Comparison of ENCODE assay signal across 9 cellular contexts in genomic region chr10:133438711-133439273, GRCh38. TPM values are rescaled to one million over a fixed set of nuclear protein-coding genes. Genes with fewer than 3 reads are reported as not detected.
A peak's percentile ranks its signal among the peaks of the same experiment; 100 is the strongest.
DNase-seq lines count a peak whose midpoint lies in the region; ATAC-seq and TF ChIP-seq lines count a peak whose summit lies in the region.
"Had no signal": no experiment of that assay in that cellular context is flagged by ENCODE, and none has a peak within 500 bp of the region (broad histone marks: within the 10 kb centered on the region; RNA-seq: fewer than 3 reads in every experiment).

No MANE protein-coding gene starts in this region.

- 0 out of 2 replicates have a peak, but pooled peaks have one; percentile 30 for TF ChIP-seq CTCF in IMR-90 (conservative IDR thresholded peaks at IDR 0.05; ENCODE audit: low read depth, low read length)
- TF ChIP-seq CTCF in glutamatergic neuron (IDR thresholded peaks at IDR 0.05; ENCODE audit: partially characterized antibody, unreplicated experiment), result no peak

- no peak overlapping the region for H3K4me3 ChIP-seq in IMR-90 (ENCODE audit: insufficient read depth, low read depth, low read length)

- dilution Hi-C loops in IMR-90 (cut with HindIII; ENCODE audit: low sequenced_read_pairs, unreplicated experiment), result no loop called here

- H4K5ac ChIP-seq in IMR-90 (ENCODE audit: low read depth, low read length), result no peak overlapping the region

- H2AK5ac ChIP-seq in IMR-90 (ENCODE audit: low read depth, low read length), result no peak overlapping the region

- no peak overlapping the region for H3K27ac ChIP-seq in IMR-90 (ENCODE audit: insufficient read depth, low read length)

- TF ChIP-seq POLR2A in IMR-90 (IDR thresholded peaks at IDR 0.05; ENCODE audit: low read depth, low read length), result no peak

- H3K4me1 Mint-ChIP-seq in activated naive CD4-positive, alpha-beta T cell treated with anti-CD3 and anti-CD28 coated beads for 36 hours (ENCODE audit: low read depth), result peaks cover 7% of the 10 kb centered on the region
- H3K4me1 Mint-ChIP-seq in activated T-helper 17 cell treated with anti-CD3 and anti-CD28 coated beads, Interleukin-2, amount 50 U/mL, for 72 hours, result peaks cover 25% of the 10 kb centered on the region
- H3K4me1 Mint-ChIP-seq in activated T-helper 1 cell treated with anti-CD3 and anti-CD28 coated beads, Interleukin-12 subunit alpha, Interleukin-12 subunit beta, Interleukin-2, Interleukin-4 antibody, amounts not matched to agents 30 ng/mL and 10 ng/mL and 1 ng/mL, durations not matched to agents 14 hours and 24 hours and 36 hours (ENCODE audit: low read depth), result peaks cover 6% of the 10 kb centered on the region
- no peaks in the 10 kb centered on the region for H3K4me1 Mint-ChIP-seq in glutamatergic neuron (ENCODE audit: low read depth, unreplicated experiment)
- H3K4me1 Mint-ChIP-seq: neural crest cell had no signal

- H2BK5ac ChIP-seq in IMR-90 (ENCODE audit: low read depth, low read length, poor library complexity, severe bottlenecking), result no peak overlapping the region

- no peak overlapping the region for H3K18ac ChIP-seq in IMR-90 (ENCODE audit: low read depth, low read length)

- H3K36me3 ChIP-seq in IMR-90 (ENCODE audit: control insufficient read depth, insufficient read depth, low read length), result no peaks in the 10 kb centered on the region

- H3K4ac ChIP-seq in IMR-90 (ENCODE audit: low read depth, low read length), result no peak overlapping the region

- no peak overlapping the region for H2BK15ac ChIP-seq in IMR-90 (ENCODE audit: low read depth, low read length)

- H3K27me3 ChIP-seq in IMR-90 (ENCODE audit: control insufficient read depth, insufficient read depth, low read length), result no peaks in the 10 kb centered on the region

- no peaks in the 10 kb centered on the region; the same call in 1 of the 2 replicates for H3K9me1 ChIP-seq in IMR-90 (ENCODE audit: insufficient read depth, low read length)

- ATAC-seq in activated naive CD4-positive, alpha-beta T cell treated with anti-CD3 and anti-CD28 coated beads, Interleukin-2, amount 50 U/mL, for 72 hours, result peak; percentile 52 to 54
- ATAC-seq in IMR-90 (ENCODE audit: low read depth) (0 out of 2 replicates have a peak, but pooled peaks have one; percentile 43), GM21447 (IDR thresholded peaks at IDR 0.05; ENCODE audit: unreplicated experiment) (no peak)
- peak; percentile 55 for ATAC-seq in activated T-helper 17 cell treated with anti-CD3 and anti-CD28 coated beads, Interleukin-2, amount 50 U/mL, for 72 hours (replicated peaks)

- no peaks in the 10 kb centered on the region for H3K9me3 ChIP-seq in IMR-90 (ENCODE audit: control insufficient read depth, insufficient read depth, low read length)

- H2BK20ac ChIP-seq in IMR-90 (ENCODE audit: low read depth, low read length), result no peak overlapping the region

- no peak overlapping the region for H3K27ac Mint-ChIP-seq in activated naive CD4-positive, alpha-beta T cell treated with anti-CD3 and anti-CD28 coated beads, Interleukin-2, amount 50 U/mL, for 72 hours
- no peak overlapping the region for H3K27ac Mint-ChIP-seq in activated naive CD4-positive, alpha-beta T cell treated with anti-CD3 and anti-CD28 coated beads for 36 hours
- no peak overlapping the region for H3K27ac Mint-ChIP-seq in activated T-helper 17 cell treated with anti-CD3 and anti-CD28 coated beads, Interleukin-2, amount 50 U/mL, for 72 hours
- no peak overlapping the region for H3K27ac Mint-ChIP-seq in activated T-helper 1 cell treated with anti-CD3 and anti-CD28 coated beads, Interleukin-12 subunit alpha, Interleukin-12 subunit beta, Interleukin-2, Interleukin-4 antibody, amounts not matched to agents 30 ng/mL and 10 ng/mL and 1 ng/mL, durations not matched to agents 14 hours and 24 hours and 36 hours
- H3K27ac Mint-ChIP-seq in glutamatergic neuron (ENCODE audit: unreplicated experiment), result no peak overlapping the region

- intact Hi-C loops in activated naive CD4-positive, alpha-beta T cell treated with anti-CD3 and anti-CD28 coated beads for 36 hours (cut with micrococcal nuclease), result loop anchor here (2.0 kb wide), 1 partner anchor 58 kb away; no protein-coding TSS in a partner anchor
- intact Hi-C loops in IMR-90 (cut with micrococcal nuclease), result loop anchor here (5.0 kb wide), 1 partner anchor 59 kb away; no protein-coding TSS in a partner anchor
- intact Hi-C loops in posterior vena cava (cut with DNase I), result no loop called here
- intact Hi-C loops in activated T-helper 1 cell treated with anti-CD3 and anti-CD28 coated beads, Interleukin-12 subunit alpha, Interleukin-12 subunit beta, Interleukin-2, Interleukin-4 antibody, amounts not matched to agents 30 ng/mL and 10 ng/mL and 1 ng/mL, durations not matched to agents 14 hours and 24 hours and 36 hours (cut with micrococcal nuclease), result no loop called here

- no peak overlapping the region for H3K14ac ChIP-seq in IMR-90 (replicated peaks; ENCODE audit: low read depth, low read length)

- H2AFZ ChIP-seq in IMR-90 (replicated peaks; ENCODE audit: low read length, poor library complexity), result no peak overlapping the region

- no TSS peak for BruUV-seq in IMR-90 (replicated peaks; lab: Mats Ljungman, UMichigan)

- no peak overlapping the region for H2BK120ac ChIP-seq in IMR-90 (ENCODE audit: low read depth, low read length)

- H4K8ac ChIP-seq in IMR-90 (ENCODE audit: low read depth in 2 of 2, low read length in 2 of 2), result no peak overlapping the region

- H4K91ac ChIP-seq in IMR-90 (ENCODE audit: insufficient read depth, low read depth, low read length), result no peak overlapping the region

- no peak overlapping the region for H3K23ac ChIP-seq in IMR-90 (ENCODE audit: low read depth, low read length)

- peaks cover 0 to 6% of the 10 kb centered on the region in 2 donors for H3K36me3 Mint-ChIP-seq in activated naive CD4-positive, alpha-beta T cell treated with anti-CD3 and anti-CD28 coated beads, Interleukin-2, amount 50 U/mL, for 72 hours
- H3K36me3 Mint-ChIP-seq in activated naive CD4-positive, alpha-beta T cell treated with anti-CD3 and anti-CD28 coated beads for 36 hours (ENCODE audit: low read depth), result no peaks in the 10 kb centered on the region
- H3K36me3 Mint-ChIP-seq in activated T-helper 17 cell treated with anti-CD3 and anti-CD28 coated beads, Interleukin-2, amount 50 U/mL, for 72 hours (ENCODE audit: low read depth), result peaks cover 4% of the 10 kb centered on the region
- H3K36me3 Mint-ChIP-seq in activated T-helper 1 cell treated with anti-CD3 and anti-CD28 coated beads, Interleukin-12 subunit alpha, Interleukin-12 subunit beta, Interleukin-2, Interleukin-4 antibody, amounts not matched to agents 30 ng/mL and 10 ng/mL and 1 ng/mL, durations not matched to agents 14 hours and 24 hours and 36 hours (ENCODE audit: low read depth), result no peaks in the 10 kb centered on the region
- H3K36me3 Mint-ChIP-seq in glutamatergic neuron (ENCODE audit: unreplicated experiment), result no peaks in the 10 kb centered on the region

- peaks cover 6% of the 10 kb centered on the region for H3K27me3 Mint-ChIP-seq in activated naive CD4-positive, alpha-beta T cell treated with anti-CD3 and anti-CD28 coated beads for 36 hours (ENCODE audit: low read depth)
- peaks cover 5% of the 10 kb centered on the region for H3K27me3 Mint-ChIP-seq in activated T-helper 17 cell treated with anti-CD3 and anti-CD28 coated beads, Interleukin-2, amount 50 U/mL, for 72 hours
- peaks cover 11% of the 10 kb centered on the region for H3K27me3 Mint-ChIP-seq in activated T-helper 1 cell treated with anti-CD3 and anti-CD28 coated beads, Interleukin-12 subunit alpha, Interleukin-12 subunit beta, Interleukin-2, Interleukin-4 antibody, amounts not matched to agents 30 ng/mL and 10 ng/mL and 1 ng/mL, durations not matched to agents 14 hours and 24 hours and 36 hours (ENCODE audit: insufficient read depth)
- peaks cover 2% of the 10 kb centered on the region for H3K27me3 Mint-ChIP-seq in glutamatergic neuron (ENCODE audit: unreplicated experiment)

- H3K4me2 ChIP-seq in IMR-90 (ENCODE audit: low read depth, low read length), result no peak overlapping the region

- no peaks in the 10 kb centered on the region for H3K4me1 ChIP-seq in IMR-90 (ENCODE audit: control insufficient read depth, insufficient read depth, low read length)

- WGBS in IMR-90 (ENCODE audit: extremely low coverage in 2 of 2, insufficient read length in 1 of 2), 2 experiments, result 76% methylated on average over 6 of the region's 11 CpGs; no CpG with 5 or more reads in 1 of the 2 experiments

- H3K9ac ChIP-seq in IMR-90 (ENCODE audit: low read depth, low read length), result no peak overlapping the region

- H3K4me3 Mint-ChIP-seq in activated naive CD4-positive, alpha-beta T cell treated with anti-CD3 and anti-CD28 coated beads for 36 hours, result no peak overlapping the region
- H3K4me3 Mint-ChIP-seq in activated T-helper 17 cell treated with anti-CD3 and anti-CD28 coated beads, Interleukin-2, amount 50 U/mL, for 72 hours, result peak overlapping the region; percentile 47
- no peak overlapping the region for H3K4me3 Mint-ChIP-seq in activated T-helper 1 cell treated with anti-CD3 and anti-CD28 coated beads, Interleukin-12 subunit alpha, Interleukin-12 subunit beta, Interleukin-2, Interleukin-4 antibody, amounts not matched to agents 30 ng/mL and 10 ng/mL and 1 ng/mL, durations not matched to agents 14 hours and 24 hours and 36 hours
- H3K4me3 Mint-ChIP-seq in glutamatergic neuron (ENCODE audit: unreplicated experiment), result no peak overlapping the region
- H3K4me3 Mint-ChIP-seq: neural crest cell had no signal

- H3K79me1 ChIP-seq in IMR-90 (ENCODE audit: low read depth in 1 of 2, low read length in 2 of 2), result no peaks in the 10 kb centered on the region

- CTCF ChIA-PET in activated naive CD4-positive, alpha-beta T cell treated with anti-CD3 and anti-CD28 coated beads for 36 hours (lab: Charles Lee), result interaction anchor here (0.8 to 2.8 kb wide), 11 partner anchors 12 to 182 kb away, joined by 3 to 16 read pairs (median 4); partner anchors contain the start of gene SCART1
- CTCF ChIA-PET in IMR-90 (lab: Yijun Ruan, JAX), result no interaction called here

- peak in 1 of 2 donors; percentile 44 for DNase-seq in activated naive CD4-positive, alpha-beta T cell treated with anti-CD3 and anti-CD28 coated beads, Interleukin-2, amount 50 U/mL, for 72 hours (ENCODE audit: low spot score in 2 of 2)
- DNase-seq in activated naive CD4-positive, alpha-beta T cell treated with anti-CD3 and anti-CD28 coated beads for 36 hours, result no peak
- DNase-seq in IMR-90 (no peak), posterior vena cava (ENCODE audit: low spot score) (peak; percentile 7), glutamatergic neuron (no peak)
- DNase-seq in activated T-helper 1 cell treated with anti-CD3 and anti-CD28 coated beads, Interleukin-12 subunit alpha, Interleukin-12 subunit beta, Interleukin-2, Interleukin-4 antibody, amounts not matched to agents 30 ng/mL and 10 ng/mL and 1 ng/mL, durations not matched to agents 14 hours and 24 hours and 36 hours (ENCODE audit: low spot score), result no peak

- no peak overlapping the region for H2AK9ac ChIP-seq in IMR-90 (replicated peaks; ENCODE audit: low read depth, low read length, poor library complexity)

- TF ChIP-seq RAD21 in IMR-90 (IDR thresholded peaks at IDR 0.05; ENCODE audit: low read length), result no peak; the same call in 1 of the 2 replicates

- H3K9me3 Mint-ChIP-seq in activated naive CD4-positive, alpha-beta T cell treated with anti-CD3 and anti-CD28 coated beads, Interleukin-2, amount 50 U/mL, for 72 hours, result peaks cover 0 to 4% of the 10 kb centered on the region in 2 donors
- no peaks in the 10 kb centered on the region for H3K9me3 Mint-ChIP-seq in activated naive CD4-positive, alpha-beta T cell treated with anti-CD3 and anti-CD28 coated beads for 36 hours
- no peaks in the 10 kb centered on the region for H3K9me3 Mint-ChIP-seq in activated T-helper 17 cell treated with anti-CD3 and anti-CD28 coated beads, Interleukin-2, amount 50 U/mL, for 72 hours
- no peaks in the 10 kb centered on the region for H3K9me3 Mint-ChIP-seq in activated T-helper 1 cell treated with anti-CD3 and anti-CD28 coated beads, Interleukin-12 subunit alpha, Interleukin-12 subunit beta, Interleukin-2, Interleukin-4 antibody, amounts not matched to agents 30 ng/mL and 10 ng/mL and 1 ng/mL, durations not matched to agents 14 hours and 24 hours and 36 hours
- peaks cover 9% of the 10 kb centered on the region for H3K9me3 Mint-ChIP-seq in glutamatergic neuron (ENCODE audit: unreplicated experiment)

- H4K20me1 ChIP-seq in IMR-90 (ENCODE audit: insufficient read depth, low read length), result no peaks in the 10 kb centered on the region

- H3K56ac ChIP-seq in IMR-90 (ENCODE audit: extremely low read depth, insufficient read depth, low read length), result no peak overlapping the region

- POLR2A ChIA-PET in IMR-90 (lab: Charles Lee; ENCODE audit: unreplicated experiment), result no interaction called here

- in situ Hi-C loops in IMR-90 (cut with MboI; ENCODE audit: low sequenced_read_pairs), result loop anchor here (5.0 kb wide), 1 partner anchor 134 kb away; no protein-coding TSS in a partner anchor

RNA-seq across cellular contexts. Expression of gene SPRN, which starts 14.4 kb away (rescaled TPM):
- total RNA-seq in activated naive CD4-positive, alpha-beta T cell treated with anti-CD3 and anti-CD28 coated beads, Interleukin-2, amount 50 U/mL, for 72 hours, result not detected
- total RNA-seq in activated naive CD4-positive, alpha-beta T cell treated with anti-CD3 and anti-CD28 coated beads for 36 hours, result not detected
- total RNA-seq in IMR-90 (2012; rRNA removed) (0.28 and 0.36 TPM in 2 replicates), posterior vena cava (under 1 TPM; 0.14 to 0.19 TPM), glutamatergic neuron (ENCODE audit: unreplicated experiment) (2.0 TPM)
- polyA plus RNA-seq in IMR-90 (2012; rRNA removed), result 2.3 and 2.4 TPM in 2 replicates
- 1.4 and 2.4 TPM in 2 replicates for polyA plus RNA-seq in IMR-90 (2012; cell fraction: cytosol; rRNA removed)
- 0.46 and 1.0 TPM in 2 replicates for polyA plus RNA-seq in IMR-90 (2012; cell fraction: nucleus; rRNA removed; ENCODE audit: low replicate concordance)
- total RNA-seq in activated T-helper 17 cell treated with anti-CD3 and anti-CD28 coated beads, Interleukin-2, amount 50 U/mL, for 72 hours, result not detected
- total RNA-seq in activated T-helper 1 cell treated with anti-CD3 and anti-CD28 coated beads, Interleukin-12 subunit alpha, Interleukin-12 subunit beta, Interleukin-2, Interleukin-4 antibody, amounts not matched to agents 30 ng/mL and 10 ng/mL and 1 ng/mL, durations not matched to agents 14 hours and 24 hours and 36 hours, result not detected in 2 replicates

RNA-seq across cellular contexts. Expression of gene SCART1, which starts 15.0 kb away (rescaled TPM):
- 1 to 10 TPM; 2.1 to 3.8 TPM for total RNA-seq in activated naive CD4-positive, alpha-beta T cell treated with anti-CD3 and anti-CD28 coated beads, Interleukin-2, amount 50 U/mL, for 72 hours
- total RNA-seq in activated naive CD4-positive, alpha-beta T cell treated with anti-CD3 and anti-CD28 coated beads for 36 hours, result 1 to 10 TPM; 1.5 to 1.6 TPM
- total RNA-seq in IMR-90 (2012; rRNA removed) (0.28 and 0.54 TPM in 2 replicates), posterior vena cava (1 to 10 TPM; 2.9 to 3.4 TPM), glutamatergic neuron (ENCODE audit: unreplicated experiment) (3.8 TPM)
- polyA plus RNA-seq in IMR-90 (2012; rRNA removed), result 1.5 and 2.1 TPM in 2 replicates
- 0.25 and 0.37 TPM in 2 replicates for polyA plus RNA-seq in IMR-90 (2012; cell fraction: cytosol; rRNA removed)
- polyA plus RNA-seq in IMR-90 (2012; cell fraction: nucleus; rRNA removed; ENCODE audit: low replicate concordance), result 17.8 and 19.7 TPM in 2 replicates
- total RNA-seq in activated T-helper 17 cell treated with anti-CD3 and anti-CD28 coated beads, Interleukin-2, amount 50 U/mL, for 72 hours, result 10 to 100 TPM in 1 of 2 donors, 1 to 10 TPM in 1; 7.2 to 17.3 TPM
- 1.2 and 1.5 TPM in 2 replicates for total RNA-seq in activated T-helper 1 cell treated with anti-CD3 and anti-CD28 coated beads, Interleukin-12 subunit alpha, Interleukin-12 subunit beta, Interleukin-2, Interleukin-4 antibody, amounts not matched to agents 30 ng/mL and 10 ng/mL and 1 ng/mL, durations not matched to agents 14 hours and 24 hours and 36 hours

RNA-seq across cellular contexts. Expression of gene MTG1, which starts 44.8 kb away (rescaled TPM):
- total RNA-seq in activated naive CD4-positive, alpha-beta T cell treated with anti-CD3 and anti-CD28 coated beads, Interleukin-2, amount 50 U/mL, for 72 hours, result 10 to 100 TPM; 39.8 to 65.0 TPM
- 10 to 100 TPM; 31.6 to 32.9 TPM for total RNA-seq in activated naive CD4-positive, alpha-beta T cell treated with anti-CD3 and anti-CD28 coated beads for 36 hours
- total RNA-seq in IMR-90 (2012; rRNA removed), result 38.0 and 38.5 TPM in 2 replicates
- 64.8 and 70.0 TPM in 2 replicates for polyA plus RNA-seq in IMR-90 (2012; rRNA removed)
- 57.8 and 77.2 TPM in 2 replicates for polyA plus RNA-seq in IMR-90 (2012; cell fraction: cytosol; rRNA removed)
- 158 and 202 TPM in 2 replicates for polyA plus RNA-seq in IMR-90 (2012; cell fraction: nucleus; rRNA removed; ENCODE audit: low replicate concordance)
- total RNA-seq in activated T-helper 17 cell treated with anti-CD3 and anti-CD28 coated beads, Interleukin-2, amount 50 U/mL, for 72 hours, result 10 to 100 TPM; 38.9 to 58.8 TPM
- total RNA-seq in posterior vena cava, result 10 to 100 TPM; 24.5 to 25.6 TPM
- 64.9 and 67.9 TPM in 2 replicates for total RNA-seq in activated T-helper 1 cell treated with anti-CD3 and anti-CD28 coated beads, Interleukin-12 subunit alpha, Interleukin-12 subunit beta, Interleukin-2, Interleukin-4 antibody, amounts not matched to agents 30 ng/mL and 10 ng/mL and 1 ng/mL, durations not matched to agents 14 hours and 24 hours and 36 hours
- 76.4 TPM for total RNA-seq in glutamatergic neuron (ENCODE audit: unreplicated experiment)

RNA-seq across cellular contexts. Expression of gene PAOX, which starts 59.7 kb away (rescaled TPM):
- 1 to 10 TPM; 3.9 to 5.6 TPM for total RNA-seq in activated naive CD4-positive, alpha-beta T cell treated with anti-CD3 and anti-CD28 coated beads, Interleukin-2, amount 50 U/mL, for 72 hours
- total RNA-seq in activated naive CD4-positive, alpha-beta T cell treated with anti-CD3 and anti-CD28 coated beads for 36 hours, result 1 to 10 TPM; 4.4 to 5.0 TPM
- total RNA-seq in IMR-90 (2012; rRNA removed), result 3.6 and 3.8 TPM in 2 replicates
- 4.3 and 4.5 TPM in 2 replicates for polyA plus RNA-seq in IMR-90 (2012; rRNA removed)
- 3.9 and 4.4 TPM in 2 replicates for polyA plus RNA-seq in IMR-90 (2012; cell fraction: cytosol; rRNA removed)
- 6.7 and 12.6 TPM in 2 replicates for polyA plus RNA-seq in IMR-90 (2012; cell fraction: nucleus; rRNA removed; ENCODE audit: low replicate concordance)
- total RNA-seq in activated T-helper 17 cell treated with anti-CD3 and anti-CD28 coated beads, Interleukin-2, amount 50 U/mL, for 72 hours, result 1 to 10 TPM; 3.0 to 9.2 TPM
- 1 to 10 TPM; 2.8 to 3.5 TPM for total RNA-seq in posterior vena cava
- 6.6 and 7.5 TPM in 2 replicates for total RNA-seq in activated T-helper 1 cell treated with anti-CD3 and anti-CD28 coated beads, Interleukin-12 subunit alpha, Interleukin-12 subunit beta, Interleukin-2, Interleukin-4 antibody, amounts not matched to agents 30 ng/mL and 10 ng/mL and 1 ng/mL, durations not matched to agents 14 hours and 24 hours and 36 hours
- 12.7 TPM for total RNA-seq in glutamatergic neuron (ENCODE audit: unreplicated experiment)

Comparison
In these comparisons a context has a peak if more than half of its experiments do, and no peak if none do; other contexts are left out.
1. intact Hi-C loops: an anchor here in activated naive CD4-positive, alpha-beta T cell treated with anti-CD3 and anti-CD28 coated beads for 36 hours (2.0 kb wide) and IMR-90 (5.0 kb wide); none called in posterior vena cava and activated T-helper 1 cell treated with anti-CD3 and anti-CD28 coated beads, Interleukin-12 subunit alpha, Interleukin-12 subunit beta, Interleukin-2, Interleukin-4 antibody, amounts not matched to agents 30 ng/mL and 10 ng/mL and 1 ng/mL, durations not matched to agents 14 hours and 24 hours and 36 hours.